Comparison of ENCODE assay signal across 7 cellular contexts in genomic region chr9:117043159-117043558, GRCh38.
"Had no signal": no experiment of that assay in that cellular context is flagged by ENCODE, and none has a peak within 500 bp of the region (broad histone marks: within the 10 kb centered on the region; RNA-seq: fewer than 3 reads in every experiment).

No MANE protein-coding gene starts in this region.

- H3K27ac Mint-ChIP-seq: GM23338, IgD-negative memory B cell had no signal

- H3K27ac ChIP-seq: HL-60 had no signal

- H3K36me3 Mint-ChIP-seq: IgD-negative memory B cell had no signal

- H3K9me3 Mint-ChIP-seq: GM23338 had no signal

- H3K4me1 Mint-ChIP-seq: IgD-negative memory B cell had no signal

- H3K4me3 Mint-ChIP-seq: GM23338, IgD-negative memory B cell had no signal

- H2AFZ ChIP-seq: GM23338 had no signal

- ATAC-seq: GM23338, HepG2 had no signal

- H3K4me2 ChIP-seq: GM23338 had no signal

- DNase-seq: H7, HCEC 1CT, KBM-7 had no signal

- H3K4me3 ChIP-seq: GM23338 had no signal
